ENCODE assay signal across 8 cellular contexts in the genomic region with DNA sequence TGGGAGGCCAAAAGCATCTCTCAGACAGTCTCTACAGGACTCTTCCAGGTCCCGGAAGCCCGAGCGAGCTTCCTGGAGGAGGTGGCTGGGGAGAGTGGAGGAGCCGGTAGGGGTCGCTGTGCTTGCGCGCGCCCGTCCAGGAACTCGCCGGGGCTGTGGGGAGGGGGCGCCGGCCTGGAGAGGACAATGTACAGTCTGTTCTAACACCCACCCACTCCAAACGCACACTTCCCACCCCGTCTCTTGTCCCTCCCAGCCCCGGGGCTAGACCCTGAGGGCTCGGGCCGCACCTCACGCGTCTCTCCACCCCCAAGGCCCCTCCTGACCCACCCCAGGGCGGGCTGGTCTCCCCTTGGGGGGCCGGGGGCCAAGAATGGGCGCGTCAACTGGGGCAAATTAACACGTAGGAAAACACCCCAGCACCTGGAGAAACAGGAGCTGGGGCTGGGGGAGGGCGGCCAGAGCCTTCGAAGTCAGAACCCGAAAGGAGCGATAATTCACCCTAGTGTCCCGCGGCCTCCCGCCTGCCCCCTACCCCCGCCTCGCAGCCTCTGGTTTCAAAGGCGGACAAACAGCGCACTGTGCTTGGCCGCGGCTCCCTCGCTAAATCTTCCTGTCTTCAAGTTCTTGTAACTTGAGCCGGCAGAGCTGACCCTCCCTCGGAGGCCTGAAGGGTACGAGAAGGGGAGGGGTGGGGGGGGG.
A peak's percentile ranks its signal among the peaks of the same experiment; 100 is the strongest.
DNase-seq lines count a peak whose midpoint lies in the region; ATAC-seq and TF ChIP-seq lines count a peak whose summit lies in the region.

No MANE protein-coding gene starts in this region.

- H3K9me3 Mint-ChIP-seq in HFFc6 (no peaks in the 10 kb centered on the region), MCF 10A (ENCODE audit: unreplicated experiment) (no peaks in the 10 kb centered on the region), mesothelial cell of epicardium (no peaks in the 10 kb centered on the region)

- no peak overlapping the region for H3K4me3 ChIP-seq in AG10803 (ENCODE audit: low read length)

- H3K4me3 Mint-ChIP-seq in HFFc6 (no peak overlapping the region), MCF 10A (ENCODE audit: unreplicated experiment) (no peak overlapping the region), mesothelial cell of epicardium (peak overlapping the region; percentile 16)

- no TSS peak for BruUV-seq in MCF 10A (replicated peaks; lab: Mats Ljungman, UMichigan)

- intact Hi-C loops in MCF 10A (cut with micrococcal nuclease): no loop called here

- no peaks in the 10 kb centered on the region for H3K4me1 Mint-ChIP-seq in HFFc6 (ENCODE audit: low read depth)
- no peaks in the 10 kb centered on the region for H3K4me1 Mint-ChIP-seq in MCF 10A (ENCODE audit: insufficient read depth, unreplicated experiment)
- peaks cover 66% of the 10 kb centered on the region for H3K4me1 Mint-ChIP-seq in mesothelial cell of epicardium

- H3K27me3 Mint-ChIP-seq in HFFc6 (ENCODE audit: insufficient read depth) (peaks cover 50% of the 10 kb centered on the region), MCF 10A (ENCODE audit: insufficient read depth, unreplicated experiment) (peaks cover 72% of the 10 kb centered on the region), mesothelial cell of epicardium (ENCODE audit: low read depth) (no peaks in the 10 kb centered on the region)

- ATAC-seq in GM21390 (IDR thresholded peaks at IDR 0.05; ENCODE audit: unreplicated experiment) (no peak), HG02623 (IDR thresholded peaks at IDR 0.05; ENCODE audit: unreplicated experiment) (no peak), GM21717 (IDR thresholded peaks at IDR 0.05; ENCODE audit: unreplicated experiment) (no peak)

- DNase-seq in AG10803 (ENCODE audit: low read depth) (peak; percentile 36), HFFc6 (no peak), MCF 10A (ENCODE audit: unreplicated experiment) (no peak), mesothelial cell of epicardium (ENCODE audit: low spot score in 2 of 2, unreplicated experiment in 2 of 2) (peak; percentile 71 to 87), CD1c-positive myeloid dendritic cell (ENCODE audit: extremely low spot score) (no peak)

- no peak overlapping the region for H3K27ac Mint-ChIP-seq in HFFc6
- no peak overlapping the region for H3K27ac Mint-ChIP-seq in MCF 10A (ENCODE audit: low read depth, unreplicated experiment)
- H3K27ac Mint-ChIP-seq in mesothelial cell of epicardium: peak overlapping the region; percentile 77

- H3K36me3 Mint-ChIP-seq in HFFc6 (ENCODE audit: low read depth) (no peaks in the 10 kb centered on the region), MCF 10A (ENCODE audit: insufficient read depth, unreplicated experiment) (no peaks in the 10 kb centered on the region), mesothelial cell of epicardium (no peaks in the 10 kb centered on the region)

- peak; percentile 30; the same call in 1 of the 2 replicates for TF ChIP-seq CTCF in AG10803 (conservative IDR thresholded peaks at IDR 0.05; ENCODE audit: low read length)
- TF ChIP-seq CTCF in HFFc6 (IDR thresholded peaks at IDR 0.05): peak; percentile 74
- peak; percentile 28 for TF ChIP-seq CTCF in MCF 10A (IDR thresholded peaks at IDR 0.05; ENCODE audit: unreplicated experiment)
- peak; percentile 86 for TF ChIP-seq CTCF in mesothelial cell of epicardium (IDR thresholded peaks at IDR 0.05; ENCODE audit: unreplicated experiment)

- CTCF ChIA-PET in MCF 10A (lab: Yijun Ruan, JAX): interaction anchor here (0.5 to 1.2 kb wide), 3 partner anchors 8 to 1322 kb away, joined by 3 read pairs; no protein-coding TSS in a partner anchor

- POLR2A ChIA-PET in MCF 10A (lab: Yijun Ruan, JAX): no interaction called here

Comparison
In these comparisons a context has a peak if more than half of its experiments do, and no peak if none do; other contexts are left out.
1. DNase-seq: peak in AG10803 (single experiment) and mesothelial cell of epicardium (2 of 2); none in HFFc6 (single experiment), MCF 10A (single experiment) and CD1c-positive myeloid dendritic cell (single experiment).
2. CTCF ChIP-seq: peak in every context shown above with its lines; median percentile 86 in mesothelial cell of epicardium; 74 in HFFc6; 30 in AG10803; 28 in MCF 10A.